9 cellular contexts compared by ENCODE assay signal in the genomic region with DNA sequence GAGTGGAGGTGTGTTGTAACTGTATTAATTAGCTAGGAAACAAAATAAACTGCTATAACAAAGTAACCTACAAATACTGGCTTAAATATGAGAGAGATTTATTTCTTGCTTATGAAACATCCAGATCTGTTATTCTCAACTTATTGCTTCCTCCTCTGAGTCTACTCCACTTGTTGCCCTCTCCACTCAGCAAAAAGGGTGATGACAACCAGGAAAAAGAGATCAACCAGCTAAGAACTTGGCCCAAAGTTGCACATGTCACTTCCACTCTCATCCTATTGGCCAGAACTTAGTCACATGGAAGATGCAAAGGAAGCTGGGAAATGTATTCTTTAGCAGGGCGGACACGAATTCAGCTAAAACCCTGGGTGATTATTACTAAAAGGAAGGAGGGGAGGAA. TPM values are rescaled to one million over a fixed set of nuclear protein-coding genes. Genes with fewer than 3 reads are reported as not detected.
A peak's percentile ranks its signal among the peaks of the same experiment; 100 is the strongest.
DNase-seq lines count a peak whose midpoint lies in the region; ATAC-seq, FAIRE-seq and TF ChIP-seq lines count a peak whose summit lies in the region.
"Had no signal": no experiment of that assay in that cellular context is flagged by ENCODE, and none has a peak within 500 bp of the region (broad histone marks: within the 10 kb centered on the region; RNA-seq: fewer than 3 reads in every experiment).

No MANE protein-coding gene starts in this region.

- H3K27me3 ChIP-seq in right lobe of liver = no peaks in the 10 kb centered on the region
- no peaks in the 10 kb centered on the region for H3K27me3 ChIP-seq in testis

- intact Hi-C loops in right lobe of liver (cut with DNase I) (no loop called here), kidney (cut with DNase I) (no loop called here), testis (cut with DNase I; ENCODE audit: low total_unique reads) (no loop called here)

- FAIRE-seq in kidney (lab: Jason Lieb, UNC) = no peak

- H3K4me3 ChIP-seq in NB4 (ENCODE audit: low read depth, low read length) (no peak overlapping the region), astrocyte of the spinal cord (ENCODE audit: low read depth, low read length) (no peak overlapping the region), right lobe of liver (no peak overlapping the region), kidney (ENCODE audit: low read length in 2 of 2) (no peak overlapping the region), testis (no peak overlapping the region)

- in situ Hi-C loops in astrocyte of the spinal cord (cut with HindIII; ENCODE audit: low sequenced_read_pairs) = no loop called here

- WGBS in right lobe of liver (ENCODE audit: insufficient coverage, low coverage, low lambda C conversion rate, missing lambda C conversion rate) = 62% methylated on average over 2 of the region's 2 CpGs
- WGBS in testis, 2 donors = 40 to 54% methylated on average over 2 of the region's 2 CpGs

- H3K36me3 ChIP-seq in right lobe of liver (no peaks in the 10 kb centered on the region), kidney (ENCODE audit: control insufficient read depth in 1 of 2, insufficient read depth in 2 of 2, low read length in 2 of 2) (no peaks in the 10 kb centered on the region), testis (ENCODE audit: low read depth, missing control alignments) (no peaks in the 10 kb centered on the region)

- H3K9ac ChIP-seq in kidney (ENCODE audit: low read length in 2 of 2) = no peak overlapping the region

- H3K4me1 ChIP-seq in right lobe of liver = no peaks in the 10 kb centered on the region
- H3K4me1 ChIP-seq in kidney (ENCODE audit: control insufficient read depth in 1 of 2, insufficient read depth in 1 of 2, low read depth in 1 of 2, low read length in 2 of 2) = no peaks in the 10 kb centered on the region
- no peaks in the 10 kb centered on the region for H3K4me1 ChIP-seq in testis

- TF ChIP-seq CTCF in NB4 (IDR thresholded peaks at IDR 0.05; ENCODE audit: low read depth, low read length) (no peak), astrocyte of the spinal cord (IDR thresholded peaks at IDR 0.05; ENCODE audit: low read depth, low read length) (no peak), right lobe of liver (IDR thresholded peaks at IDR 0.05) (no peak), kidney (IDR thresholded peaks at IDR 0.05; ENCODE audit: borderline replicate concordance, extremely low read depth, insufficient read depth) (no peak), testis (IDR thresholded peaks at IDR 0.05) (no peak)

- peak; percentile 49 to 60 (median 54) for ATAC-seq in right lobe of liver
- ATAC-seq in GM21381 (IDR thresholded peaks at IDR 0.05; ENCODE audit: unreplicated experiment) = no peak

- H3K9me3 ChIP-seq in right lobe of liver = no peaks in the 10 kb centered on the region
- H3K9me3 ChIP-seq in kidney (ENCODE audit: control insufficient read depth in 1 of 2, low read length in 2 of 2) = no peaks in the 10 kb centered on the region
- no peaks in the 10 kb centered on the region for H3K9me3 ChIP-seq in testis

- DNase-seq in DMS 273 treated with DMSO at 0.1 percent for 48 hours (lab: John Stamatoyannopoulos, UW) (peak; percentile 33), NB4 (ENCODE audit: low read depth) (peak; percentile 84), astrocyte of the spinal cord (ENCODE audit: low read depth, low spot score) (peak; percentile 18), right lobe of liver (no peak), kidney (no peak), testis (no peak), T1000 (lab: John Stamatoyannopoulos, UW) (no peak)
- DNase-seq: activated B cell treated with CpG ODN at 0.5 μM for 24 hours had no signal

- H3K27ac ChIP-seq in right lobe of liver (no peak overlapping the region), kidney (ENCODE audit: low read depth in 2 of 2, low read length in 2 of 2) (no peak overlapping the region), testis (no peak overlapping the region)

- TF ChIP-seq POLR2A in NB4 (IDR thresholded peaks at IDR 0.05; ENCODE audit: extremely low read depth, insufficient read length) = no peak
- TF ChIP-seq POLR2A in right lobe of liver (IDR thresholded peaks at IDR 0.05) = no peak
- TF ChIP-seq POLR2A in testis (IDR thresholded peaks at IDR 0.05) = no peak

RNA-seq across cellular contexts. Expression of gene TP53RK, which starts 5.2 kb away (rescaled TPM):
- total RNA-seq in right lobe of liver = 1 to 10 TPM; 3.1 to 10.0 (median 5.2) TPM
- 11.0 TPM for total RNA-seq in kidney
- 9.3 TPM for polyA plus RNA-seq in kidney (ENCODE audit: insufficient read depth, low read depth, low replicate concordance)
- total RNA-seq in testis = 10 to 100 TPM; 23.4 to 25.8 TPM
- polyA plus RNA-seq in testis (ENCODE audit: insufficient read depth, low read depth, low replicate concordance) = 20.9 TPM

RNA-seq across cellular contexts. Expression of gene SLC2A10, which starts 15.0 kb away (rescaled TPM):
- total RNA-seq in right lobe of liver (10 to 100 TPM; 35.4 to 47.3 (median 42.7) TPM), kidney (7.1 TPM), testis (10 to 100 TPM; 12.0 to 12.2 TPM)
- polyA plus RNA-seq in kidney (ENCODE audit: insufficient read depth, low read depth, low replicate concordance) (3.7 TPM), testis (ENCODE audit: insufficient read depth, low read depth, low replicate concordance) (4.8 TPM)
- total RNA-seq: activated B cell treated with CpG ODN at 0.5 μM for 24 hours had no signal

RNA-seq across cellular contexts. Expression of gene SLC13A3, which starts 43.2 kb away (rescaled TPM):
- 10 to 100 TPM in 3 of 6 experiments, 1 to 10 TPM in 3; 3.7 to 14.6 (median 9.3) TPM for total RNA-seq in right lobe of liver
- total RNA-seq in kidney = 31.5 TPM
- 241 TPM for polyA plus RNA-seq in kidney (ENCODE audit: insufficient read depth, low read depth, low replicate concordance)
- total RNA-seq in testis = 1 to 10 TPM; 3.2 to 4.1 TPM
- polyA plus RNA-seq in testis (ENCODE audit: insufficient read depth, low read depth, low replicate concordance) = 9.1 TPM

Comparison
In these comparisons a context has a peak if more than half of its experiments do, and no peak if none do; other contexts are left out.
1. DNase-seq: peak in DMS 273 treated with DMSO at 0.1 percent for 48 hours (single experiment), NB4 (single experiment) and astrocyte of the spinal cord (single experiment); none in right lobe of liver (0 of 3), kidney (single experiment), testis (single experiment) and T1000 (single experiment).